Comparison of ENCODE assay signal across 1 cellular context in genomic region chr16:75647138-75647491, GRCh38.
TF ChIP-seq lines count a peak whose summit lies in the region.

No MANE protein-coding gene starts in this region.

TF ChIP-seq in HepG2, 621 proteins besides CTCF, POLR2A, EP300 and RAD21 (continues in another document):
- TF ChIP-seq GATA4 (IDR thresholded peaks at IDR 0.05; ENCODE audit: borderline replicate concordance, low read depth) (no peak), ZGPAT (CRISPR knock-in tag; IDR thresholded peaks at IDR 0.05) (no peak), RBAK (CRISPR knock-in tag; IDR thresholded peaks at IDR 0.05) (no peak), HOXA9 (CRISPR knock-in tag; IDR thresholded peaks at IDR 0.05; ENCODE audit: borderline replicate concordance) (0 out of 2 replicates have a peak, but pooled peaks have one; percentile 13), MXD1 (CRISPR knock-in tag; IDR thresholded peaks at IDR 0.05) (no peak), GPN1 (CRISPR knock-in tag; IDR thresholded peaks at IDR 0.05; ENCODE audit: borderline replicate concordance) (no peak), EEA1 (CRISPR knock-in tag; IDR thresholded peaks at IDR 0.05; ENCODE audit: borderline replicate concordance) (no peak), KLF6 (CRISPR knock-in tag; IDR thresholded peaks at IDR 0.05) (no peak), DNMT3B (CRISPR knock-in tag; conservative IDR thresholded peaks at IDR 0.05) (no peak), SP4 (CRISPR knock-in tag; IDR thresholded peaks at IDR 0.05) (no peak), ZNF775 (CRISPR knock-in tag; IDR thresholded peaks at IDR 0.05; ENCODE audit: borderline replicate concordance) (no peak), HOXA3 (CRISPR knock-in tag; IDR thresholded peaks at IDR 0.05) (no peak), ZNF260 (CRISPR knock-in tag; IDR thresholded peaks at IDR 0.05; ENCODE audit: borderline replicate concordance, low read depth) (no peak), KAT2B (IDR thresholded peaks at IDR 0.05; ENCODE audit: borderline replicate concordance, low read depth, low read length) (no peak), ZNF660 (CRISPR knock-in tag; IDR thresholded peaks at IDR 0.05; ENCODE audit: borderline replicate concordance, low read depth) (no peak), ZNF841 (CRISPR knock-in tag; IDR thresholded peaks at IDR 0.05; ENCODE audit: borderline replicate concordance) (0 out of 2 replicates have a peak, but pooled peaks have one; percentile 32), TFAP4 (IDR thresholded peaks at IDR 0.05; ENCODE audit: borderline replicate concordance, low read depth) (no peak), ONECUT2 (CRISPR knock-in tag; IDR thresholded peaks at IDR 0.05) (0 out of 2 replicates have a peak, but pooled peaks have one; percentile 20), STAG1 (CRISPR knock-in tag; IDR thresholded peaks at IDR 0.05) (0 out of 2 replicates have a peak, but pooled peaks have one; percentile 16), ZBTB4 (CRISPR knock-in tag; IDR thresholded peaks at IDR 0.05; ENCODE audit: borderline replicate concordance) (no peak), TCF7 (IDR thresholded peaks at IDR 0.05; ENCODE audit: low read depth) (no peak), ZNF18 (CRISPR knock-in tag; IDR thresholded peaks at IDR 0.05; ENCODE audit: insufficient replicate concordance) (peak; percentile 18), ZNF749 (CRISPR knock-in tag; IDR thresholded peaks at IDR 0.05; ENCODE audit: borderline replicate concordance) (no peak), ZFY (CRISPR knock-in tag; IDR thresholded peaks at IDR 0.05) (no peak), KLF12 (CRISPR knock-in tag; IDR thresholded peaks at IDR 0.05; ENCODE audit: borderline replicate concordance) (no peak), ZNF800 (CRISPR knock-in tag; IDR thresholded peaks at IDR 0.05) (no peak), ZNF547 (CRISPR knock-in tag; IDR thresholded peaks at IDR 0.05) (no peak), SIN3A (IDR thresholded peaks at IDR 0.05; ENCODE audit: borderline replicate concordance, low read depth, low read length) (no peak), ZNF577 (CRISPR knock-in tag; IDR thresholded peaks at IDR 0.05; ENCODE audit: borderline replicate concordance, low read depth) (no peak), ZNF274 (CRISPR knock-in tag; IDR thresholded peaks at IDR 0.05) (no peak), GTF3A (CRISPR knock-in tag; conservative IDR thresholded peaks at IDR 0.05) (no peak), ZNF407 (CRISPR knock-in tag; IDR thresholded peaks at IDR 0.05; ENCODE audit: not compliant biosample characterization) (no peak), SKIL (CRISPR knock-in tag; IDR thresholded peaks at IDR 0.05; ENCODE audit: borderline replicate concordance) (no peak), AHR (CRISPR knock-in tag; IDR thresholded peaks at IDR 0.05) (no peak), ZNF567 (CRISPR knock-in tag; IDR thresholded peaks at IDR 0.05; ENCODE audit: borderline replicate concordance) (no peak), ZNF503 (CRISPR knock-in tag; IDR thresholded peaks at IDR 0.05) (peak; percentile 0; the same call in 1 of the 2 replicates)
